Comparison of ENCODE assay signal across 17 cellular contexts in the genomic region with DNA sequence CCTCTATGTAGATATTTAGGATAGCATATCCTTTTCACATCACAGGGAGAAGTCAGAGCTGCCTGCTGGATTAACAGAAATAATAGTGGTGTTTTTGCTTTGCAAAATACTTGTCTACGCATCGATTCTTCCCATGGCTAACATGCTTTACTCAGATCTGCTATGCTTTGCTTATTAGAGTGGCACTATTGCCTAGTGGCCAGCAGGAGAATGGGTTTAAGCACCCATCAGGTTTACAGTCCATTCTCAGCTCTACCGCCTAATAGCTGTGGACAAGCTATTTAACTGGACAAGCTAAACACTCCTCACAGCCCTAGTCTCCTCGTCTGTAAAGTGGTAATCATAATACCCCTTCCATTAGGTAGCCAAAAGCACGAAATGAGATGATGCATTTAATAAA.
DNase-seq lines count a peak whose midpoint lies in the region; ATAC-seq and TF ChIP-seq lines count a peak whose summit lies in the region.
"Had no signal": no experiment of that assay in that cellular context is flagged by ENCODE, and none has a peak within 500 bp of the region (broad histone marks: within the 10 kb centered on the region; RNA-seq: fewer than 3 reads in every experiment).

No MANE protein-coding gene starts in this region.

- 70 to 73% methylated on average over 2 to 5 of the region's 5 CpGs for WGBS in endodermal cell (ENCODE audit: insufficient coverage in 1 of 2, insufficient read length in 1 of 2), 2 experiments
- 88 to 90% (median 90%) methylated on average over 5 of the region's 5 CpGs for WGBS in psoas muscle, 3 donors
- 89 to 98% methylated on average over 5 of the region's 5 CpGs for WGBS in esophagus squamous epithelium, 2 donors

- H3K4me1 Mint-ChIP-seq in HFFc6 (ENCODE audit: low read depth) (peaks cover 22% of the 10 kb centered on the region), endodermal cell (peaks cover 19% of the 10 kb centered on the region)
- H3K4me1 Mint-ChIP-seq: B cell had no signal

- H3K36me3 Mint-ChIP-seq in HFFc6 (ENCODE audit: low read depth) = no peaks in the 10 kb centered on the region
- peaks cover 10% of the 10 kb centered on the region for H3K36me3 Mint-ChIP-seq in endodermal cell (ENCODE audit: low read depth)

- H3K9ac ChIP-seq in endodermal cell (ENCODE audit: extremely low read depth, low read length, poor library complexity, severe bottlenecking) = no peak overlapping the region
- H3K9ac ChIP-seq: GM23248 had no signal

- H3K27ac Mint-ChIP-seq in HFFc6 (no peak overlapping the region), endodermal cell (no peak overlapping the region)
- H3K27ac Mint-ChIP-seq: CD4-positive, alpha-beta T cell had no signal

- H3K4me3 Mint-ChIP-seq in HFFc6 (no peak overlapping the region), endodermal cell (no peak overlapping the region)
- H3K4me3 Mint-ChIP-seq: B cell; CD4-positive, alpha-beta T cell had no signal

- H3K27me3 ChIP-seq in endodermal cell (ENCODE audit: control insufficient read depth, insufficient read depth, low read length, poor library complexity, severe bottlenecking) (no peaks in the 10 kb centered on the region), psoas muscle (ENCODE audit: insufficient read depth in 3 of 3, low read length in 2 of 3) (no peaks in the 10 kb centered on the region), WERI-Rb-1 (ENCODE audit: insufficient read depth, low read depth, severe bottlenecking) (no peaks in the 10 kb centered on the region), esophagus squamous epithelium (no peaks in the 10 kb centered on the region)

- H3K9me3 Mint-ChIP-seq in HFFc6 = no peaks in the 10 kb centered on the region
- no peaks in the 10 kb centered on the region for H3K9me3 Mint-ChIP-seq in endodermal cell
- H3K9me3 Mint-ChIP-seq: CD4-positive, alpha-beta T cell had no signal

- intact Hi-C loops in psoas muscle (cut with DNase I) = no loop called here
- intact Hi-C loops in esophagus squamous epithelium (cut with DNase I) = no loop called here

- H3K9me3 ChIP-seq in endodermal cell (ENCODE audit: control insufficient read depth, low read length) (no peaks in the 10 kb centered on the region), psoas muscle (no peaks in the 10 kb centered on the region), WERI-Rb-1 (ENCODE audit: severe bottlenecking) (no peaks in the 10 kb centered on the region), esophagus squamous epithelium (no peaks in the 10 kb centered on the region)

- H3K36me3 ChIP-seq in endodermal cell (ENCODE audit: control insufficient read depth, insufficient read depth, low read length) = no peaks in the 10 kb centered on the region
- H3K36me3 ChIP-seq in psoas muscle (ENCODE audit: insufficient read depth in 1 of 2, low read depth in 1 of 2) = no peaks in the 10 kb centered on the region
- H3K36me3 ChIP-seq in WERI-Rb-1 = no peaks in the 10 kb centered on the region
- no peaks in the 10 kb centered on the region for H3K36me3 ChIP-seq in esophagus squamous epithelium

- TF ChIP-seq POLR2A in esophagus squamous epithelium (IDR thresholded peaks at IDR 0.05) = no peak

- no peak for DNase-seq in HFFc6
- DNase-seq in endodermal cell = no peak
- no peak for DNase-seq in psoas muscle
- no peak for DNase-seq in WERI-Rb-1
- DNase-seq in midbrain (lab: John Stamatoyannopoulos, UW) = no peak
- DNase-seq in esophagus squamous epithelium (lab: John Stamatoyannopoulos, UW) = no peak
- no peak for DNase-seq in middle frontal gyrus (ENCODE audit: extremely low spot score, low spot score)
- DNase-seq: C1 segment of cervical spinal cord; Calu3; CD4-positive, alpha-beta T cell; DMS79; GM23248; H7 had no signal

- peaks cover 2% of the 10 kb centered on the region; the same call in 1 of the 2 replicates for H3K27me3 Mint-ChIP-seq in HFFc6 (ENCODE audit: insufficient read depth)
- no peaks in the 10 kb centered on the region for H3K27me3 Mint-ChIP-seq in endodermal cell (ENCODE audit: insufficient read depth)
- H3K27me3 Mint-ChIP-seq: B cell; CD4-positive, alpha-beta T cell had no signal

- H3K4me3 ChIP-seq in endodermal cell (ENCODE audit: low read length) = no peak overlapping the region
- H3K4me3 ChIP-seq in psoas muscle = no peak overlapping the region
- H3K4me3 ChIP-seq in WERI-Rb-1 (ENCODE audit: low read depth, low read length) = no peak overlapping the region
- H3K4me3 ChIP-seq in esophagus squamous epithelium = no peak overlapping the region
- H3K4me3 ChIP-seq: GM12878, GM23248 had no signal

- H3K4me1 ChIP-seq in endodermal cell (ENCODE audit: control insufficient read depth, insufficient read depth, low read length) = peaks cover 7% of the 10 kb centered on the region
- H3K4me1 ChIP-seq in psoas muscle = peaks cover 35% of the 10 kb centered on the region
- H3K4me1 ChIP-seq in esophagus squamous epithelium = peaks cover 0 to 18% (median 9%) of the 10 kb centered on the region in 3 donors

- H3K27ac ChIP-seq in 22Rv1 (peak overlapping the region; percentile 84), endodermal cell (ENCODE audit: low read depth, low read length) (no peak overlapping the region), psoas muscle (peak overlapping the region; percentile 70), WERI-Rb-1 (no peak overlapping the region), esophagus squamous epithelium (no peak overlapping the region)

- TF ChIP-seq CTCF in 22Rv1 (IDR thresholded peaks at IDR 0.05) (no peak), HFFc6 (IDR thresholded peaks at IDR 0.05) (0 out of 2 replicates have a peak, but pooled peaks have one; percentile 20), endodermal cell (conservative IDR thresholded peaks at IDR 0.05) (peak; percentile 48), psoas muscle (IDR thresholded peaks at IDR 0.05) (no peak), WERI-Rb-1 (IDR thresholded peaks at IDR 0.05; ENCODE audit: low read depth, low read length) (no peak), esophagus squamous epithelium (IDR thresholded peaks at IDR 0.05) (no peak)

- no peak for ATAC-seq in psoas muscle
- ATAC-seq: GM12878, HepG2 had no signal

Comparison
In these comparisons a context has a peak if more than half of its experiments do, and no peak if none do; other contexts are left out.
1. H3K27ac ChIP-seq: peak in 22Rv1 (single experiment) and psoas muscle (single experiment); none in endodermal cell (single experiment), WERI-Rb-1 (single experiment) and esophagus squamous epithelium (0 of 4).
2. CTCF ChIP-seq: peak in HFFc6 (single experiment) and endodermal cell (single experiment); none in 22Rv1 (single experiment), psoas muscle (single experiment), WERI-Rb-1 (single experiment) and esophagus squamous epithelium (0 of 6).